ENCODE assay signal across 1 cellular context in the genomic region with DNA sequence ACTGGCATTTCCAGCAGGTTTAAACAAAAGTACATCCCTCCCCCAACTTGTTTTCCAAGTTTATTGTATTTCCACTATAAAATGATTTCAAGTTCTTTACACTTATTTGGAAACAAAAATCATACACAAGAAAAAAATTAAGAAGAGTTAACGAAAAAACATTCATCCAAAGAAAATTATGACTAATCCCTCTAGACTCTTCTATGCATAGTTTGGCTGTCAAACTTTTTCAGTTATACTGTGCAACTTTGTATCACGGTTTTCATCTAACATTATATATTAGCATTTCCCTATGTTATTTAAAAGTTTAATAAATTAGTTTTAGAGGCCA.
TF ChIP-seq lines count a peak whose summit lies in the region.

No MANE protein-coding gene starts in this region.

TF ChIP-seq in WTC11, 78 proteins besides CTCF, POLR2A, EP300 and RAD21 (continued from another document):
- TF ChIP-seq, protein P1, sequence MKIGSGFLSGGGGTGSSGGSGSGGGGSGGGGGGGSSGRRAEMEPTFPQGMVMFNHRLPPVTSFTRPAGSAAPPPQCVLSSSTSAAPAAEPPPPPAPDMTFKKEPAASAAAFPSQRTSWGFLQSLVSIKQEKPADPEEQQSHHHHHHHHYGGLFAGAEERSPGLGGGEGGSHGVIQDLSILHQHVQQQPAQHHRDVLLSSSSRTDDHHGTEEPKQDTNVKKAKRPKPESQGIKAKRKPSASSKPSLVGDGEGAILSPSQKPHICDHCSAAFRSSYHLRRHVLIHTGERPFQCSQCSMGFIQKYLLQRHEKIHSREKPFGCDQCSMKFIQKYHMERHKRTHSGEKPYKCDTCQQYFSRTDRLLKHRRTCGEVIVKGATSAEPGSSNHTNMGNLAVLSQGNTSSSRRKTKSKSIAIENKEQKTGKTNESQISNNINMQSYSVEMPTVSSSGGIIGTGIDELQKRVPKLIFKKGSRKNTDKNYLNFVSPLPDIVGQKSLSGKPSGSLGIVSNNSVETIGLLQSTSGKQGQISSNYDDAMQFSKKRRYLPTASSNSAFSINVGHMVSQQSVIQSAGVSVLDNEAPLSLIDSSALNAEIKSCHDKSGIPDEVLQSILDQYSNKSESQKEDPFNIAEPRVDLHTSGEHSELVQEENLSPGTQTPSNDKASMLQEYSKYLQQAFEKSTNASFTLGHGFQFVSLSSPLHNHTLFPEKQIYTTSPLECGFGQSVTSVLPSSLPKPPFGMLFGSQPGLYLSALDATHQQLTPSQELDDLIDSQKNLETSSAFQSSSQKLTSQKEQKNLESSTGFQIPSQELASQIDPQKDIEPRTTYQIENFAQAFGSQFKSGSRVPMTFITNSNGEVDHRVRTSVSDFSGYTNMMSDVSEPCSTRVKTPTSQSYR (CRISPR knock-in tag; IDR thresholded peaks at IDR 0.05) = no peak
- TF ChIP-seq IRF1 (CRISPR knock-in tag; IDR thresholded peaks at IDR 0.05) = no peak
- TF ChIP-seq NFATC4 (CRISPR knock-in tag; IDR thresholded peaks at IDR 0.05) = no peak
- TF ChIP-seq OVOL2 (CRISPR knock-in tag; IDR thresholded peaks at IDR 0.05; ENCODE audit: borderline replicate concordance) = no peak
- no peak for TF ChIP-seq AR (CRISPR knock-in tag; IDR thresholded peaks at IDR 0.05)
- TF ChIP-seq ZBTB21 (CRISPR knock-in tag; IDR thresholded peaks at IDR 0.05; ENCODE audit: borderline replicate concordance) = no peak
- TF ChIP-seq JUN (CRISPR knock-in tag; IDR thresholded peaks at IDR 0.05) = no peak
- TF ChIP-seq, protein P2, sequence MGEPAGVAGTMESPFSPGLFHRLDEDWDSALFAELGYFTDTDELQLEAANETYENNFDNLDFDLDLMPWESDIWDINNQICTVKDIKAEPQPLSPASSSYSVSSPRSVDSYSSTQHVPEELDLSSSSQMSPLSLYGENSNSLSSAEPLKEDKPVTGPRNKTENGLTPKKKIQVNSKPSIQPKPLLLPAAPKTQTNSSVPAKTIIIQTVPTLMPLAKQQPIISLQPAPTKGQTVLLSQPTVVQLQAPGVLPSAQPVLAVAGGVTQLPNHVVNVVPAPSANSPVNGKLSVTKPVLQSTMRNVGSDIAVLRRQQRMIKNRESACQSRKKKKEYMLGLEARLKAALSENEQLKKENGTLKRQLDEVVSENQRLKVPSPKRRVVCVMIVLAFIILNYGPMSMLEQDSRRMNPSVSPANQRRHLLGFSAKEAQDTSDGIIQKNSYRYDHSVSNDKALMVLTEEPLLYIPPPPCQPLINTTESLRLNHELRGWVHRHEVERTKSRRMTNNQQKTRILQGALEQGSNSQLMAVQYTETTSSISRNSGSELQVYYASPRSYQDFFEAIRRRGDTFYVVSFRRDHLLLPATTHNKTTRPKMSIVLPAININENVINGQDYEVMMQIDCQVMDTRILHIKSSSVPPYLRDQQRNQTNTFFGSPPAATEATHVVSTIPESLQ (CRISPR knock-in tag; IDR thresholded peaks at IDR 0.05) = no peak
- TF ChIP-seq HMGA2 (CRISPR knock-in tag; IDR thresholded peaks at IDR 0.05) = no peak
